8 cellular contexts compared by ENCODE assay signal in the genomic region with DNA sequence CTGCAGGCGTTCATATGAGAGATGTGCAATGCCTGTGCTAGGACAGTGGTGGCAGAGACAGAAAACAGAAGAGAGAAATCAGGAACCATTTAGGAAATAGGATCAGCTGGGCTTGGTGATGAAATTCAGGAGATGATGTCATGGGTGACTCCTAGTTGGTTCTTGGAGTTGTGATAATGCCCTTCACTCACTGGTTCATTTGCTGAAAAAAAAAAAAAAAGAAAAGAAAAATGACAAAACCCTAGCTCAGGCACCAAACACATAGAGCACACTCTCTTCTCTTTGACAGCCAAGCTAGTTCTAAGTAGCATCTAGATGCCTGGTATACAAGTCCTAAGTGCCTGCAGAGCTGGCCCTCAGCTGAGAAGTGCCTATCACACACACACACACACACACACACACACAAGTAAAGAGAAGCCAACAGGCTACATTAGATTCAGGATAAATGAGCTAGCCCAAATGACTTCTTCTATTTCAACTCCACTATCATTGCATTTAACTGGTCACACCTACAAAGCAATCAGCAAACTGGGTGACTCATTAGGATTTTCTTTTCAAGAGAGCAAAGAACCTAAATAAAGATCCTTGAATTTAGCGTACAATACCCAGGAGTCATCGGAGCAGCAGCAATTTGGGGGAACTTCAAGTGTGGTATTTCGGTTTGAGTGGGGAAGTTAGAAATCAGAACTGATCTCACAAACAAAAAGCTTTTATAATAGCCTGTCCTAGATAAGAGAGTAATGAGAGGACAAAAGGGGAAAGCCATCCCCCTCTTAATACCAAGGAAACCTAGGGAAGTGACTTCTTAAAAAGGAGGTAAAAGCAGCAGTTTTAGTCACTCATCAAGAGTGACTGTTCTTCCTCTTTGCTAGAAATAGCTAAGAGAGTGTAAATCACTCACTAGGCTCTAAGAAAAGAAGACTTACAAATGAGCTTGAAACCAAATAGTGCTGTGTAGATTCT.
A peak's percentile ranks its signal among the peaks of the same experiment; 100 is the strongest.
DNase-seq lines count a peak whose midpoint lies in the region; ATAC-seq and TF ChIP-seq lines count a peak whose summit lies in the region.

No MANE protein-coding gene starts in this region.

- H3K27me3 ChIP-seq in IMR-90 (ENCODE audit: control insufficient read depth, insufficient read depth, low read length) = no peaks in the 10 kb centered on the region

- H2AK5ac ChIP-seq in IMR-90 (ENCODE audit: low read depth, low read length) = no peak overlapping the region

- H3K4ac ChIP-seq in IMR-90 (ENCODE audit: low read depth, low read length) = no peak overlapping the region

- no peak overlapping the region for H3K9ac ChIP-seq in IMR-90 (ENCODE audit: low read depth, low read length)

- TF ChIP-seq CTCF in IMR-90 (conservative IDR thresholded peaks at IDR 0.05; ENCODE audit: low read depth, low read length) (no peak), coronary artery (IDR thresholded peaks at IDR 0.05) (no peak), glutamatergic neuron (IDR thresholded peaks at IDR 0.05; ENCODE audit: partially characterized antibody, unreplicated experiment) (no peak)

- H4K20me1 ChIP-seq in IMR-90 (ENCODE audit: insufficient read depth, low read length) = no peaks in the 10 kb centered on the region

- ATAC-seq in GM18498 (IDR thresholded peaks at IDR 0.05; ENCODE audit: unreplicated experiment) (peak; percentile 71), GM21576 (IDR thresholded peaks at IDR 0.05; ENCODE audit: unreplicated experiment) (peak; percentile 59), IMR-90 (ENCODE audit: low read depth) (no peak; the same call in 1 of the 2 replicates), sciatic nerve (peak; percentile 83)

- no peak overlapping the region for H2BK5ac ChIP-seq in IMR-90 (ENCODE audit: low read depth, low read length, poor library complexity, severe bottlenecking)

- H3K4me1 Mint-ChIP-seq in glutamatergic neuron (ENCODE audit: low read depth, unreplicated experiment) = peaks cover 14% of the 10 kb centered on the region

- no peaks in the 10 kb centered on the region for H3K36me3 ChIP-seq in IMR-90 (ENCODE audit: control insufficient read depth, insufficient read depth, low read length)

- H4K5ac ChIP-seq in IMR-90 (ENCODE audit: low read depth, low read length) = no peak overlapping the region

- H3K23ac ChIP-seq in IMR-90 (ENCODE audit: low read depth, low read length) = no peak overlapping the region

- no peaks in the 10 kb centered on the region for H3K9me3 ChIP-seq in IMR-90 (ENCODE audit: control insufficient read depth, insufficient read depth, low read length)

- dilution Hi-C loops in IMR-90 (cut with HindIII; ENCODE audit: low sequenced_read_pairs, unreplicated experiment) = no loop called here

- no peak overlapping the region for H4K8ac ChIP-seq in IMR-90 (ENCODE audit: low read depth in 2 of 2, low read length in 2 of 2)

- H3K27me3 Mint-ChIP-seq in glutamatergic neuron (ENCODE audit: unreplicated experiment) = no peaks in the 10 kb centered on the region

- no peak overlapping the region for H3K4me3 Mint-ChIP-seq in glutamatergic neuron (ENCODE audit: unreplicated experiment)

- no peak overlapping the region for H2AFZ ChIP-seq in IMR-90 (replicated peaks; ENCODE audit: low read length, poor library complexity)

- H2AK9ac ChIP-seq in IMR-90 (replicated peaks; ENCODE audit: low read depth, low read length, poor library complexity) = no peak overlapping the region

- POLR2A ChIA-PET in IMR-90 (lab: Charles Lee; ENCODE audit: unreplicated experiment) = no interaction called here

- no peak overlapping the region for H2BK120ac ChIP-seq in IMR-90 (ENCODE audit: low read depth, low read length)

- H3K4me1 ChIP-seq in IMR-90 (ENCODE audit: control insufficient read depth, insufficient read depth, low read length) = peaks cover 3% of the 10 kb centered on the region

- H3K9me3 Mint-ChIP-seq in glutamatergic neuron (ENCODE audit: unreplicated experiment) = peaks cover 3% of the 10 kb centered on the region

- in situ Hi-C loops in IMR-90 (cut with MboI; ENCODE audit: low sequenced_read_pairs) = no loop called here

- no peak overlapping the region for H3K4me2 ChIP-seq in IMR-90 (ENCODE audit: low read depth, low read length)

- H2BK20ac ChIP-seq in IMR-90 (ENCODE audit: low read depth, low read length) = no peak overlapping the region

- DNase-seq in IMR-90 = peak; percentile 53
- DNase-seq in coronary artery (ENCODE audit: low spot score) = no peak
- no peak for DNase-seq in sciatic nerve (ENCODE audit: low spot score)
- DNase-seq in NCI-H1694 treated with DMSO at 0.1 percent for 48 hours (lab: John Stamatoyannopoulos, UW) = no peak
- no peak for DNase-seq in NCI-H69 (lab: John Stamatoyannopoulos, UW)
- DNase-seq in glutamatergic neuron = no peak

- no peak overlapping the region for H4K91ac ChIP-seq in IMR-90 (ENCODE audit: insufficient read depth, low read depth, low read length)

- no peak overlapping the region for H3K56ac ChIP-seq in IMR-90 (ENCODE audit: extremely low read depth, insufficient read depth, low read length)

- H3K36me3 Mint-ChIP-seq in glutamatergic neuron (ENCODE audit: unreplicated experiment) = no peaks in the 10 kb centered on the region

- BruUV-seq in IMR-90 (replicated peaks; lab: Mats Ljungman, UMichigan) = no TSS peak

- TF ChIP-seq POLR2A in IMR-90 (IDR thresholded peaks at IDR 0.05; ENCODE audit: low read depth, low read length) = no peak

- H3K27ac ChIP-seq in IMR-90 (ENCODE audit: insufficient read depth, low read length) = no peak overlapping the region
- peak overlapping the region; percentile 6 to 19 for H3K27ac ChIP-seq in coronary artery

- no peak for TF ChIP-seq RAD21 in IMR-90 (IDR thresholded peaks at IDR 0.05; ENCODE audit: low read length)

- H3K14ac ChIP-seq in IMR-90 (replicated peaks; ENCODE audit: low read depth, low read length) = no peak overlapping the region

- CTCF ChIA-PET in IMR-90 (lab: Yijun Ruan, JAX) = interaction anchor here (0.7 kb wide), 1 partner anchor 238 kb away, joined by 6 read pairs; no protein-coding TSS in a partner anchor

- no peak overlapping the region for H3K18ac ChIP-seq in IMR-90 (ENCODE audit: low read depth, low read length)

- H3K4me3 ChIP-seq in IMR-90 (ENCODE audit: insufficient read depth, low read depth, low read length) = no peak overlapping the region
- no peak overlapping the region for H3K4me3 ChIP-seq in coronary artery

- H3K79me1 ChIP-seq in IMR-90 (ENCODE audit: low read depth in 1 of 2, low read length in 2 of 2) = no peaks in the 10 kb centered on the region

- 80% methylated on average over 1 of the region's 4 CpGs; no CpG with 5 or more reads in 1 of the 2 experiments for WGBS in IMR-90 (ENCODE audit: extremely low coverage in 2 of 2, insufficient read length in 1 of 2), 2 experiments

- intact Hi-C loops in IMR-90 (cut with micrococcal nuclease) = no loop called here
- intact Hi-C loops in sciatic nerve (cut with DNase I) = no loop called here

- no peak overlapping the region for H3K27ac Mint-ChIP-seq in glutamatergic neuron (ENCODE audit: unreplicated experiment)

- no peak overlapping the region for H2BK15ac ChIP-seq in IMR-90 (ENCODE audit: low read depth, low read length)

- 0 out of 2 replicates have a peak, but pooled peaks cover 3% of the 10 kb centered on the region for H3K9me1 ChIP-seq in IMR-90 (ENCODE audit: insufficient read depth, low read length)

TF ChIP-seq in IMR-90, 13 proteins besides CTCF, POLR2A, EP300 and RAD21:
- TF ChIP-seq MAFK (IDR thresholded peaks at IDR 0.05; ENCODE audit: low read depth, low read length) = no peak
- TF ChIP-seq CEBPB (IDR thresholded peaks at IDR 0.05; ENCODE audit: low read depth, low read length) = peak; percentile 42; the same call in 1 of the 2 replicates
